ENCODE assay signal across 18 cellular contexts in the genomic region with DNA sequence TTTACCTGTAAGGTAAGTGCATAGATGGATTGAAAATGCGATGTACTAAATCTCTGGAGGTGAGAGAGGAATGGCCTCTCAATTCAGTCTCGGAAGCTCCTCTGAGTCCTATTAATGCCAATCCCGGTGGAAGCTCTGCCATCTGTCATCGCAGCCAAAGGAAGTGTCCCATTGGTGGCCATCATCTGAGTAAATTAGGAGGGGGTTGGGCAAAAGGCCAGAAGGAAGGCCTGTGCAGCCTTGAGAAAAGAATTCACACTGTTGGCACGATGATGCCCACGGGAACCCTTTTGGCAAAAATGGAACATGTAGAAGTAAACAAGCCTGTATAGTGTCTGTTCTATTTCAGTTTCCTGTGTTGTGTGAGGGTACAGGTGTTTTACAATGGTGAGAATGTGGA.
A peak's percentile ranks its signal among the peaks of the same experiment; 100 is the strongest.
DNase-seq lines count a peak whose midpoint lies in the region; ATAC-seq lines count a peak whose summit lies in the region.
"Had no signal": no experiment of that assay in that cellular context is flagged by ENCODE, and none has a peak within 500 bp of the region (broad histone marks: within the 10 kb centered on the region; RNA-seq: fewer than 3 reads in every experiment).

No MANE protein-coding gene starts in this region.

- H3K9me3 ChIP-seq in naive thymus-derived CD4-positive, alpha-beta T cell (ENCODE audit: control insufficient read depth in 2 of 3, low read length in 3 of 3) = no peaks in the 10 kb centered on the region
- H3K9me3 ChIP-seq: SJSA1 had no signal

- H3K9ac ChIP-seq in mesendoderm (ENCODE audit: low read length) = no peak overlapping the region

- H3K27ac Mint-ChIP-seq in naive thymus-derived CD4-positive, alpha-beta T cell = no peak overlapping the region
- H3K27ac Mint-ChIP-seq: CD8-positive, alpha-beta T cell had no signal

- no peak overlapping the region for H4K8ac ChIP-seq in mesendoderm (ENCODE audit: low read depth, low read length)

- no peak overlapping the region for H3K4me3 ChIP-seq in mesendoderm (ENCODE audit: low read length)
- H3K4me3 ChIP-seq in naive thymus-derived CD4-positive, alpha-beta T cell (ENCODE audit: low read length) = no peak overlapping the region
- H3K4me3 ChIP-seq: SJSA1 had no signal

- no peak overlapping the region for H2AK5ac ChIP-seq in mesendoderm (ENCODE audit: low read length)

- H2BK15ac ChIP-seq in mesendoderm (replicated peaks; ENCODE audit: low read depth) = no peak overlapping the region

- no peaks in the 10 kb centered on the region for H3K27me3 ChIP-seq in mesendoderm (ENCODE audit: insufficient read depth, low read length, poor library complexity)
- no peaks in the 10 kb centered on the region for H3K27me3 ChIP-seq in naive thymus-derived CD4-positive, alpha-beta T cell (ENCODE audit: control insufficient read depth in 2 of 2, insufficient read depth in 2 of 2, low read length in 2 of 2)
- H3K27me3 ChIP-seq: SJSA1 had no signal

- no peak overlapping the region for H3K23ac ChIP-seq in mesendoderm (ENCODE audit: low read length)

- H3K18ac ChIP-seq in mesendoderm (ENCODE audit: low read length) = no peak overlapping the region

- CTCF ChIA-PET in naive thymus-derived CD4-positive, alpha-beta T cell (lab: Charles Lee) = no interaction called here

- no CpG with 5 or more reads among the region's 6 CpGs for WGBS in mesendoderm (ENCODE audit: extremely low coverage, insufficient coverage, low lambda C conversion rate)

- H3K27ac ChIP-seq in mesendoderm (ENCODE audit: low read depth, low read length) = no peak overlapping the region
- H3K27ac ChIP-seq in naive thymus-derived CD4-positive, alpha-beta T cell (ENCODE audit: low read depth, low read length) = no peak overlapping the region
- H3K27ac ChIP-seq: SJSA1 had no signal

- no peak overlapping the region for H2BK5ac ChIP-seq in mesendoderm (ENCODE audit: low read length)

- intact Hi-C loops in naive thymus-derived CD4-positive, alpha-beta T cell (cut with micrococcal nuclease) = no loop called here

- H3K27me3 Mint-ChIP-seq in naive thymus-derived CD4-positive, alpha-beta T cell = no peaks in the 10 kb centered on the region

- no peaks in the 10 kb centered on the region for H3K9me3 Mint-ChIP-seq in naive thymus-derived CD4-positive, alpha-beta T cell
- H3K9me3 Mint-ChIP-seq: CD8-positive, alpha-beta T cell had no signal

- H3K4me2 ChIP-seq in mesendoderm (ENCODE audit: low read length) = no peak overlapping the region

- POLR2A ChIA-PET in naive thymus-derived CD4-positive, alpha-beta T cell (lab: Charles Lee) = no interaction called here

- ATAC-seq in naive thymus-derived CD4-positive, alpha-beta T cell = no peak
- ATAC-seq: CD8-positive, alpha-beta T cell; HCT116; Right ventricle myocardium inferior had no signal

- peaks cover 0 to 30% (median 8%) of the 10 kb centered on the region in 5 donors for H3K36me3 Mint-ChIP-seq in naive thymus-derived CD4-positive, alpha-beta T cell

- no peaks in the 10 kb centered on the region for H3K36me3 ChIP-seq in mesendoderm (ENCODE audit: control insufficient read depth, insufficient read depth, low read length)
- no peaks in the 10 kb centered on the region for H3K36me3 ChIP-seq in naive thymus-derived CD4-positive, alpha-beta T cell (ENCODE audit: control insufficient read depth in 2 of 3, insufficient read depth in 3 of 3, low read length in 3 of 3)
- H3K36me3 ChIP-seq: SJSA1 had no signal

- no peaks in the 10 kb centered on the region for H3K4me1 ChIP-seq in mesendoderm (ENCODE audit: control insufficient read depth, low read depth, low read length)
- no peaks in the 10 kb centered on the region for H3K4me1 ChIP-seq in naive thymus-derived CD4-positive, alpha-beta T cell (ENCODE audit: control insufficient read depth in 2 of 2, insufficient read depth in 2 of 2, low read length in 2 of 2)
- H3K4me1 ChIP-seq: SJSA1 had no signal

- no peak overlapping the region for H4K5ac ChIP-seq in mesendoderm (ENCODE audit: low read length)

- DNase-seq in NCI-H2227 (lab: John Stamatoyannopoulos, UW; ENCODE audit: unreplicated experiment) (peak; percentile 8), NCI-H2227 treated with DMSO at 0.1 percent for 48 hours (lab: John Stamatoyannopoulos, UW) (no peak), NCI-H2171 treated with DMSO at 0.1 percent for 48 hours (lab: John Stamatoyannopoulos, UW) (peak; percentile 75), NCI-H82 treated with DMSO at 0.1 percent for 48 hours (lab: John Stamatoyannopoulos, UW; ENCODE audit: unreplicated experiment) (peak; percentile 82), NCI-H1417 treated with DMSO at 0.1 percent for 48 hours (lab: John Stamatoyannopoulos, UW) (no peak), mesendoderm (no peak), T-helper 2 cell (no peak)
- DNase-seq in naive thymus-derived CD4-positive, alpha-beta T cell = no peak
- DNase-seq: AML-193; CD8-positive, alpha-beta T cell; EL; Kasumi-1; NCI-H1436 treated with DMSO at 0.1 percent for 48 hours; NCI-H2081 treated with DMSO at 0.1 percent for 48 hours; T-helper 1 cell had no signal

- no peak overlapping the region for H3K4me3 Mint-ChIP-seq in naive thymus-derived CD4-positive, alpha-beta T cell
- H3K4me3 Mint-ChIP-seq: CD8-positive, alpha-beta T cell had no signal

- no peaks in the 10 kb centered on the region for H3K79me1 ChIP-seq in mesendoderm (ENCODE audit: low read length)

- H3K4ac ChIP-seq in mesendoderm (ENCODE audit: low read depth, low read length) = no peak overlapping the region

- H2BK120ac ChIP-seq in mesendoderm (ENCODE audit: low read depth, low read length) = no peak overlapping the region

- H3K56ac ChIP-seq in mesendoderm (ENCODE audit: low read length) = no peak overlapping the region

- H3K79me2 ChIP-seq in mesendoderm (ENCODE audit: control insufficient read depth, insufficient read depth, low read length) = no peaks in the 10 kb centered on the region

- no peaks in the 10 kb centered on the region for H3K4me1 Mint-ChIP-seq in naive thymus-derived CD4-positive, alpha-beta T cell

Comparison
In these comparisons a context has a peak if more than half of its experiments do, and no peak if none do; other contexts are left out.
1. DNase-seq: peak in NCI-H2227 (single experiment), NCI-H2171 treated with DMSO at 0.1 percent for 48 hours (single experiment) and NCI-H82 treated with DMSO at 0.1 percent for 48 hours (single experiment); none in NCI-H2227 treated with DMSO at 0.1 percent for 48 hours (single experiment), NCI-H1417 treated with DMSO at 0.1 percent for 48 hours (single experiment), mesendoderm (single experiment), naive thymus-derived CD4-positive, alpha-beta T cell (0 of 9) and T-helper 2 cell (0 of 5).